In the genomic region with DNA sequence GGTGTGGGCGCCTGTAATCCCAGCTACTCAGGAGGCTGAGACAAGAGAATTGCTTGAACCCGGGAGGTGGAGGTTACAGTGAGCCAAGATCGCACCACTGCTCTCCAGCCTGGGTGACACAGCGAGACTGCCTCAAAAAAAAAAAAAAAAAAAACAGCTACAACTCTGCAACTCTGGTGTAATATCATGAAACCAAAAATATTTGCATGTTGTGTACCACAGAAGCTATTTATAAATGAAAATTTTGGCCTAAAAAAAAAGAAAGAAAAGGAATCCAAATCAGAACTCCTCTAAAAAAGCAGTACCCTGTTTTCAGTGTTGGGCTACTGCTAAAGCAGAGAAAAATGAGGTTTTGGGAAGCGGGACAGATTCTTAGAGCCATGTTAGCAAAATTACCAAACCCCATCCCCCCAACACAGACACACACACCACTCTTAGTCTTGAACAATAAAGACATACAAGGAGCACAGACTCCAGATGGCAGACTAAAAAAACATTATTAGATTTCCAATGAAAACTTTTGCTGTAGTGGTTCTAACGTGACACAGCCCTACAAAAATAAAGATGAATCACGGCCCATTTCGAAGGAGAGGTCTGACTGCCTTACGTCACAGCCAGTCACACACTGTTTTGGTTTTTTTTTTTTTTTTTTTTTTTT, we compare ENCODE assay signal across 8 cellular contexts. TPM values are rescaled to one million over a fixed set of nuclear protein-coding genes. Genes with fewer than 3 reads are reported as not detected.
DNase-seq lines count a peak whose midpoint lies in the region; ATAC-seq and TF ChIP-seq lines count a peak whose summit lies in the region.

No MANE protein-coding gene starts in this region.

- in situ Hi-C loops in brain microvascular endothelial cell (cut with HindIII; ENCODE audit: low pct_ligation_motif_present, low sequenced_read_pairs) = no loop called here

- H4K20me1 ChIP-seq in BLaER1 (peaks cover 93% of the 10 kb centered on the region), GM23338 (replicated peaks; ENCODE audit: insufficient read depth) (no peaks in the 10 kb centered on the region; the same call in 1 of the 2 replicates)

- H3K4me3 Mint-ChIP-seq in GM23338 = no peak overlapping the region

- H3K27me3 ChIP-seq in BLaER1 (no peaks in the 10 kb centered on the region), brain microvascular endothelial cell (replicated peaks) (no peaks in the 10 kb centered on the region), GM23338 (ENCODE audit: insufficient read depth) (no peaks in the 10 kb centered on the region)

- H3K27me3 Mint-ChIP-seq in GM23338 (ENCODE audit: insufficient read depth, low read depth, poor library complexity) = no peaks in the 10 kb centered on the region

- DNase-seq in brain microvascular endothelial cell (peak; percentile 84), middle frontal gyrus (ENCODE audit: extremely low spot score, low spot score) (peak; percentile 16), GM23338 (ENCODE audit: low spot score) (no peak), NCI-H524 treated with DMSO at 0.1 percent for 48 hours (lab: John Stamatoyannopoulos, UW) (no peak)

- no peaks in the 10 kb centered on the region for H3K9me2 ChIP-seq in GM23338 (ENCODE audit: insufficient read depth)

- ATAC-seq in HG03565 (IDR thresholded peaks at IDR 0.05; ENCODE audit: unreplicated experiment) (peak; percentile 32), HG02852 (IDR thresholded peaks at IDR 0.05; ENCODE audit: unreplicated experiment) (no peak), GM23338 (no peak), GM19455 (IDR thresholded peaks at IDR 0.05; ENCODE audit: unreplicated experiment) (no peak)

- H2AFZ ChIP-seq in GM23338 = no peak overlapping the region

- H3K4me1 ChIP-seq in BLaER1 (peaks cover 60% of the 10 kb centered on the region), GM23338 (ENCODE audit: insufficient read depth) (no peaks in the 10 kb centered on the region)

- peaks cover 33% of the 10 kb centered on the region for H3K36me3 Mint-ChIP-seq in GM23338 (ENCODE audit: low read depth)

- no peak overlapping the region for H3K9ac ChIP-seq in BLaER1

- no peaks in the 10 kb centered on the region for H3K4me1 Mint-ChIP-seq in GM23338

- H3K79me2 ChIP-seq in GM23338 (replicated peaks; ENCODE audit: insufficient read depth) = peaks cover 42% of the 10 kb centered on the region

- H3K27ac ChIP-seq in BLaER1 = peak overlapping the region; percentile 65
- peak overlapping the region; percentile 50 for H3K27ac ChIP-seq in brain microvascular endothelial cell
- H3K27ac ChIP-seq in GM23338 (ENCODE audit: low read depth) = no peak overlapping the region

- H3K4me3 ChIP-seq in BLaER1 (no peak overlapping the region), brain microvascular endothelial cell (ENCODE audit: low read depth, low read length) (no peak overlapping the region), GM23338 (no peak overlapping the region)

- H3F3A ChIP-seq in GM23338 (replicated peaks; ENCODE audit: low read depth) = no peaks in the 10 kb centered on the region

- no peak overlapping the region; the same call in 1 of the 2 replicates for H3K27ac Mint-ChIP-seq in GM23338

- H3K9me3 Mint-ChIP-seq in GM23338 = peaks cover 29% of the 10 kb centered on the region

- peak overlapping the region; percentile 39 for H3K4me2 ChIP-seq in BLaER1
- H3K4me2 ChIP-seq in GM23338 = no peak overlapping the region

- peaks cover 54% of the 10 kb centered on the region for H3K9me3 ChIP-seq in BLaER1

- H3K36me3 ChIP-seq in BLaER1 (peaks cover 61% of the 10 kb centered on the region), brain microvascular endothelial cell (replicated peaks) (no peaks in the 10 kb centered on the region), GM23338 (ENCODE audit: insufficient read depth) (no peaks in the 10 kb centered on the region)

- TF ChIP-seq CTCF in brain microvascular endothelial cell (IDR thresholded peaks at IDR 0.05; ENCODE audit: low read depth, low read length, missing control alignments) = no peak
- no peak for TF ChIP-seq CTCF in GM23338 (conservative IDR thresholded peaks at IDR 0.05; ENCODE audit: low read depth in 2 of 2)

TF ChIP-seq in GM23338, 12 proteins besides CTCF, POLR2A, EP300 and RAD21 (continues in another document):
- TF ChIP-seq CREB1 (CRISPR knock-in tag; IDR thresholded peaks at IDR 0.05; ENCODE audit: low read depth) (no peak), ZNF462 (CRISPR knock-in tag; IDR thresholded peaks at IDR 0.05) (no peak), JUNB (IDR thresholded peaks at IDR 0.05; ENCODE audit: unreplicated experiment) (no peak), POLR2AphosphoS5 (IDR thresholded peaks at IDR 0.05; ENCODE audit: low read depth) (no peak), STAT1 (IDR thresholded peaks at IDR 0.05; ENCODE audit: unreplicated experiment) (no peak)
- TF ChIP-seq, protein P1, sequence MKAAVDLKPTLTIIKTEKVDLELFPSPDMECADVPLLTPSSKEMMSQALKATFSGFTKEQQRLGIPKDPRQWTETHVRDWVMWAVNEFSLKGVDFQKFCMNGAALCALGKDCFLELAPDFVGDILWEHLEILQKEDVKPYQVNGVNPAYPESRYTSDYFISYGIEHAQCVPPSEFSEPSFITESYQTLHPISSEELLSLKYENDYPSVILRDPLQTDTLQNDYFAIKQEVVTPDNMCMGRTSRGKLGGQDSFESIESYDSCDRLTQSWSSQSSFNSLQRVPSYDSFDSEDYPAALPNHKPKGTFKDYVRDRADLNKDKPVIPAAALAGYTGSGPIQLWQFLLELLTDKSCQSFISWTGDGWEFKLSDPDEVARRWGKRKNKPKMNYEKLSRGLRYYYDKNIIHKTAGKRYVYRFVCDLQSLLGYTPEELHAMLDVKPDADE (IDR thresholded peaks at IDR 0.05) = no peak

RNA-seq across cellular contexts. Expression of gene INSR, which starts 51.5 kb away (rescaled TPM):
- total RNA-seq in GM23338 (2014; rRNA removed; shearing (Covaris generic)) = 52.1 and 55.2 TPM in 2 replicates
- polyA plus RNA-seq in GM23338 (2016; fragmentation: Nextera tagmentation; extraction: Ambion mirVana) = 17.3 and 19.2 TPM in 2 replicates

Comparison
In these comparisons a context has a peak if more than half of its experiments do, and no peak if none do; other contexts are left out.
1. DNase-seq: peak in brain microvascular endothelial cell (single experiment) and middle frontal gyrus (single experiment); none in GM23338 (single experiment) and NCI-H524 treated with DMSO at 0.1 percent for 48 hours (single experiment).